1 cellular context compared by ENCODE assay signal in genomic region chr21:43906585-43907370, GRCh38.
TF ChIP-seq lines count a peak whose summit lies in the region.

No MANE protein-coding gene starts in this region.

TF ChIP-seq in GM12878, 131 proteins besides CTCF, POLR2A, EP300 and RAD21:
- TF ChIP-seq MLLT1 (IDR thresholded peaks at IDR 0.05) (no peak), NR2C2 (IDR thresholded peaks at IDR 0.05; ENCODE audit: borderline replicate concordance, control insufficient read depth, insufficient read length, low read depth) (no peak), ATF3 (IDR thresholded peaks at IDR 0.05; ENCODE audit: borderline replicate concordance, extremely low read depth, low read depth, low read length) (no peak), RCOR1 (conservative IDR thresholded peaks at IDR 0.05; ENCODE audit: low read depth, low read length) (no peak), ASH2L (IDR thresholded peaks at IDR 0.05; ENCODE audit: borderline replicate concordance, low read depth) (no peak), KAT2A (conservative IDR thresholded peaks at IDR 0.05; ENCODE audit: control insufficient read depth, low read depth, low read length) (no peak), ETV6 (conservative IDR thresholded peaks at IDR 0.05 in 1 of 2, IDR thresholded peaks at IDR 0.05 in 1 of 2; ENCODE audit: borderline replicate concordance in 1 of 2, low read depth in 1 of 2) (no peak), SREBF2 (IDR thresholded peaks at IDR 0.05; ENCODE audit: low read length) (no peak), RUNX3 (IDR thresholded peaks at IDR 0.05; ENCODE audit: low read length) (no peak), CHD1 (IDR thresholded peaks at IDR 0.05; ENCODE audit: low read depth, low read length) (no peak), BHLHE40 (IDR thresholded peaks at IDR 0.05; ENCODE audit: borderline replicate concordance in 1 of 2, low read depth in 2 of 2, low read length in 1 of 2) (no peak), ZNF274 (IDR thresholded peaks at IDR 0.05; ENCODE audit: insufficient read depth, insufficient read length) (no peak), RELB (IDR thresholded peaks at IDR 0.05; ENCODE audit: low read depth) (no peak), EGR1 (IDR thresholded peaks at IDR 0.05; ENCODE audit: borderline replicate concordance in 1 of 2, low read depth in 2 of 2, low read length in 2 of 2) (no peak), NFXL1 (IDR thresholded peaks at IDR 0.05; ENCODE audit: borderline replicate concordance) (no peak), RFX5 (IDR thresholded peaks at IDR 0.05; ENCODE audit: low read depth, low read length) (no peak)
